1 cellular context compared by ENCODE assay signal in the genomic region with DNA sequence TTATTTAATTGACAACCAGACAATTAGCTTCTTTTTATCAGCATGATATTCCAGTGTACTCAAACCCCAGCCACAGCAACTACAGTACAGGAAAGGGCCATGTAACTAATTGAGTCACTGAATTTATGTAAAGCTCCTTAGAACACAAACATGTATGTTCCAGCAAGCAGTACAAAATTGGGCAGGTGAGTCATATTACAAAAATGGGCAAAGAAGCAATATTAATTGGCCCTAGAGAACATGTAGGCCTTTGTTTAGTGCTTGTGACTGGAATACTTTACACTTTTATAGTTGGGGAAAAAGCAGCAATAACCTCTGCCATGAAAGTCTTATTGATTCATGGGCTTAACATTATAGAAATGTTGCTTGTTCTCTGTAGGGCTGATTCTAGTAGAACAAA.
TF ChIP-seq lines count a peak whose summit lies in the region.

No MANE protein-coding gene starts in this region.

TF ChIP-seq in endothelial cell of umbilical vein, 7 proteins besides CTCF, POLR2A, EP300 and RAD21:
- TF ChIP-seq JUN (IDR thresholded peaks at IDR 0.05; ENCODE audit: borderline replicate concordance, insufficient read depth, insufficient read length, low read depth) (no peak), FOS (IDR thresholded peaks at IDR 0.05; ENCODE audit: borderline replicate concordance, insufficient read depth, low read length) (peak; percentile 40)
